10 cellular contexts compared by ENCODE assay signal in the genomic region with DNA sequence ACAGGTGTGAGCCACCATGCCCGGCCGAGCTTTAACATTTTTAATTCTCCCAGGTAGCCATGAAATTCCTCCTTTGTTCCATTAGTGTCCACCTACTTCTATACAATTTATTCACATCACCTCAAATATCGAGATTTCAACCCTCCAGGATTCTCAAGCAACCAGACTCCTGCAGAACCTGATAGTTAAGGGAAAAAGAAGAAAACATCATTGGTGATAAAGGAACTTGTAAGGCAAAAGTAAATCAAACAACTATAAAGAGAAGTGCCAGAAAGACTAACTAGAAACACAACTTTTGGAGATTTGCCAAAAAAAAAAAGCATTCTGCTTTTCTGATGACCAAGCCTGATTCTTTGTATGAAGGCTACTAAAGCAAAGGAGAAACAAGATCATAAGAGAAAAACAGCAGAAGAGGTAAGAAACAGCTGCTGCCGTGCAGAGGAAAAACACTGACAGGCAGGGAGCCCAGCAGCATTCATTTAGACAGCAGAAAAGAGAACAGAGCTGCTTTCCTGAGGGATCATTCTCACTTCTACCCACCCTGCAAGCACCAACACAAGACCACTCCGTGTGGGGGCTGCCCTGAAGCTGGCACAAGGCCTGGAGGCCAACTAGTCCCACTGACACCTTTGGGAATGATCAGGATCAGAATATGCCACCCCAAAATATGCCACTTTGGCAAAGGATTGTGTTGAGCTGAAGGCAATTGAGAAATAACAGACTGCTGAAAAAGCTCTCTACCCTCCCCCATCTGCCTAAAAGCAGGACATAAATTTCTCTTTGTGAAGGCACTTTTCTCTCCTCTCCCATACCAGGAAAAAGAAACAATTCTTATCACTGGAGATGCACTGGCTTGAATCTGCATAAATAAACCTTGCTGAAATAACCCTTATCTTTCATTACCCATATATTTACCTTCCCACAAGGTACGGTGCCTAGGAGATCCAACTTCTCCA.
A peak's percentile ranks its signal among the peaks of the same experiment; 100 is the strongest.
DNase-seq lines count a peak whose midpoint lies in the region; ATAC-seq, FAIRE-seq and TF ChIP-seq lines count a peak whose summit lies in the region.
"Had no signal": no experiment of that assay in that cellular context is flagged by ENCODE, and none has a peak within 500 bp of the region (broad histone marks: within the 10 kb centered on the region; RNA-seq: fewer than 3 reads in every experiment).

No MANE protein-coding gene starts in this region.

- TF ChIP-seq CTCF in upper lobe of right lung (IDR thresholded peaks at IDR 0.05) = no peak

- no peaks in the 10 kb centered on the region for H3K27me3 ChIP-seq in muscle layer of colon (ENCODE audit: control insufficient read depth in 1 of 2, insufficient read depth in 2 of 2, low read length in 2 of 2)
- no peaks in the 10 kb centered on the region for H3K27me3 ChIP-seq in upper lobe of right lung

- H3K36me3 ChIP-seq in muscle layer of colon (ENCODE audit: insufficient read depth, low read length) (no peaks in the 10 kb centered on the region), upper lobe of right lung (no peaks in the 10 kb centered on the region)

- H3K9me3 ChIP-seq in muscle layer of colon (ENCODE audit: low read length) (no peaks in the 10 kb centered on the region), upper lobe of right lung (no peaks in the 10 kb centered on the region)

- H3K27ac ChIP-seq in muscle layer of colon (ENCODE audit: low read depth, low read length) (peak overlapping the region; percentile 25), upper lobe of right lung (peak overlapping the region; percentile 58)

- peaks cover 45% of the 10 kb centered on the region for H3K4me1 ChIP-seq in muscle layer of colon (ENCODE audit: insufficient read depth, low read length)
- peaks cover 53% of the 10 kb centered on the region for H3K4me1 ChIP-seq in upper lobe of right lung

- FAIRE-seq in endometrium (lab: Jason Lieb, UNC) = peak; percentile 90

- H3K4me3 ChIP-seq in muscle layer of colon (ENCODE audit: low read depth in 1 of 2, low read length in 2 of 2) (peak overlapping the region in 1 of 2 donors; percentile 53), upper lobe of right lung (no peak overlapping the region)

- DNase-seq in NCI-H1092 treated with DMSO at 0.1 percent for 48 hours (lab: John Stamatoyannopoulos, UW) (peak; percentile 12), NCI-H1092 (lab: John Stamatoyannopoulos, UW) (no peak), upper lobe of right lung (no peak), NCI-H2081 (lab: John Stamatoyannopoulos, UW) (no peak), UCSD-AML1 (lab: John Stamatoyannopoulos, UW; ENCODE audit: unreplicated experiment) (no peak), activated gamma-delta T cell treated with Interleukin-2 at 50 U/mL for 16 hours (no peak)
- DNase-seq: ACHN, NCI-H510A treated with DMSO at 0.1 percent for 48 hours had no signal

- H3K9ac ChIP-seq in muscle layer of colon (ENCODE audit: low read length) = no peak overlapping the region

- peak; percentile 10 for ATAC-seq in upper lobe of right lung

- intact Hi-C loops in upper lobe of right lung (cut with DNase I) = no loop called here
